27 cellular contexts compared by ENCODE assay signal in genomic region chr10:93775330-93775729, GRCh38. TPM values are rescaled to one million over a fixed set of nuclear protein-coding genes. Genes with fewer than 3 reads are reported as not detected.
"Had no signal": no experiment of that assay in that cellular context is flagged by ENCODE, and none has a peak within 500 bp of the region (broad histone marks: within the 10 kb centered on the region; RNA-seq: fewer than 3 reads in every experiment).

No MANE protein-coding gene starts in this region.

- H3K27ac ChIP-seq: ascending aorta, brain microvascular endothelial cell, left lung, right atrium auricular region, spleen, suprapubic skin, tibial artery had no signal

- DNase-seq: activated CD4-positive, alpha-beta memory T cell treated with anti-CD3 and anti-CD28 coated beads for 36 hours; activated CD4-positive, alpha-beta T cell treated with anti-CD3 and anti-CD28 coated beads, Interleukin-2, amount 10 ng/mL, durations not matched to agents 24 days and 14 days; activated CD8-positive, alpha-beta memory T cell treated with anti-CD3 and anti-CD28 coated beads, Interleukin-2, amount 50 U/mL, for 48 hours; activated gamma-delta T cell; activated naive CD4-positive, alpha-beta T cell treated with anti-CD3 and anti-CD28 coated beads, Interleukin-2, amount 10 ng/mL, durations not matched to agents 7 days and 5 days; activated naive CD8-positive, alpha-beta T cell treated with anti-CD3 and anti-CD28 coated beads, Interleukin-2, amount 10 ng/mL, durations not matched to agents 7 days and 5 days; activated T-cell treated with anti-CD3 and anti-CD28 coated beads, Interleukin-2, amount 50 U/mL, for 24 hours; brain microvascular endothelial cell; caudate nucleus; cortex of kidney; effector memory CD8-positive, alpha-beta T cell; foreskin fibroblast; head of caudate nucleus; left lung; mesendoderm; natural killer cell; spleen; stimulated activated naive CD4-positive, alpha-beta T cell; tibial artery had no signal

- ATAC-seq: activated CD4-positive, CD25-positive, alpha-beta regulatory T cell treated with anti-CD3 and anti-CD28 coated beads, Interleukin-2, amount 50 U/mL, for 24 hours; effector memory CD8-positive, alpha-beta T cell; esophagus mucosa; left lung; natural killer cell had no signal

RNA-seq across cellular contexts. Expression of gene LGI1, which starts 17.6 kb away (rescaled TPM):
- total RNA-seq: activated CD4-positive, alpha-beta memory T cell treated with anti-CD3 and anti-CD28 coated beads for 36 hours; activated CD4-positive, alpha-beta T cell treated with anti-CD3 and anti-CD28 coated beads, Interleukin-2, amount 10 ng/mL, durations not matched to agents 24 days and 14 days; activated naive CD8-positive, alpha-beta T cell treated with anti-CD3 and anti-CD28 coated beads, Interleukin-2, amount 10 ng/mL, durations not matched to agents 7 days and 5 days; ascending aorta; endothelial cell of umbilical vein; esophagus mucosa; kidney epithelial cell; left lung; natural killer cell; pulmonary artery endothelial cell; spleen; suprapubic skin had no signal
